Comparison of ENCODE assay signal across 8 cellular contexts in the genomic region with DNA sequence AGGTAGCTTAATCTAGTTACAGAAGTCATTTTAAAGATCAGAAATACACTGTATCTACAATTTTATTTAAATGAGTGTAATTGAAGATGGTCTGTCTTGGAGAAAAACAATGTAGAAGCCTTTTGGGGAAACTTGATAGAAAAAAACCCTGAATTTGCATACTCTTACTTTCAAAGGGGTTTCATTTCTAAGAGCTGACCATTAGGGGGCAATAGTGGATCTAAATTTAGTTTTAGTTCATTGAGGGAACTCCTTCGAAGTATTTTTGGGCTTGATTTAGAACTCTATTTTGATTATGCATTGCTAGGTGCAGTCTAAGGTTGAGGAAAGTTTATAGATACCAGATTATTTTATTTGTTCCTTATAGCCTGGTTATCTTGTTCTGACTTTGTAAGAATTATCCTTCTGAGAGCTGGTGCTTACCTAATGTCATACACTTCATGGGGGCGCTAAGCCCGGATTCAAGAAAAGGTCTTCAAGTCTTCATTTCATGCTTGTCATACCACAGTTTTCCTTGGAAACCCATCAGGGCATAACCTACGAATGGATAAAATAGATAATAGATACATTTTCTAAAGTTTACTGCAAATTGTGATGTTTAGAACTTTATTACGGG.
DNase-seq lines count a peak whose midpoint lies in the region; ATAC-seq and TF ChIP-seq lines count a peak whose summit lies in the region.

No MANE protein-coding gene starts in this region.

- no peak overlapping the region for H3K4me3 Mint-ChIP-seq in stimulated activated effector memory CD8-positive, alpha-beta T cell treated with anti-CD3 and anti-CD28 coated beads, Interleukin-12 subunit alpha, Interleukin-12 subunit beta, amount 100 ng/mL, for 72 hours

- in situ Hi-C loops in astrocyte of the cerebellum (cut with HindIII; ENCODE audit: low sequenced_read_pairs), result no loop called here

- H3K27ac Mint-ChIP-seq in stimulated activated effector memory CD8-positive, alpha-beta T cell treated with anti-CD3 and anti-CD28 coated beads, Interleukin-12 subunit alpha, Interleukin-12 subunit beta, amount 100 ng/mL, for 72 hours, result no peak overlapping the region

- H3K36me3 Mint-ChIP-seq in stimulated activated effector memory CD8-positive, alpha-beta T cell treated with anti-CD3 and anti-CD28 coated beads, Interleukin-12 subunit alpha, Interleukin-12 subunit beta, amount 100 ng/mL, for 72 hours, result peaks cover 21% of the 10 kb centered on the region

- DNase-seq in A172 (ENCODE audit: low spot score), result peak; percentile 66
- peak; percentile 28 for DNase-seq in GM04504 (ENCODE audit: low read depth)
- peak; percentile 22 for DNase-seq in NCI-H446 treated with DMSO at 0.1 percent for 48 hours (lab: John Stamatoyannopoulos, UW)
- peak; percentile 62 for DNase-seq in astrocyte of the cerebellum (ENCODE audit: low read depth)
- DNase-seq in hepatocyte (ENCODE audit: low spot score), result peak; percentile 76
- no peak for DNase-seq in stimulated activated effector memory CD8-positive, alpha-beta T cell treated with anti-CD3 and anti-CD28 coated beads, Interleukin-12 subunit alpha, Interleukin-12 subunit beta, amount 100 ng/mL, for 72 hours (ENCODE audit: low spot score in 2 of 2)
- DNase-seq in COLO668 (lab: John Stamatoyannopoulos, UW; ENCODE audit: unreplicated experiment), result no peak

- no peaks in the 10 kb centered on the region for H3K9me2 ChIP-seq in hepatocyte (replicated peaks; ENCODE audit: insufficient read depth)

- H3K36me3 ChIP-seq in hepatocyte (replicated peaks; ENCODE audit: insufficient read depth, low read depth), result peaks cover 1% of the 10 kb centered on the region

- H3K9me3 ChIP-seq in hepatocyte (ENCODE audit: low read depth), result no peaks in the 10 kb centered on the region

- peaks cover 38% of the 10 kb centered on the region for H3K4me1 Mint-ChIP-seq in stimulated activated effector memory CD8-positive, alpha-beta T cell treated with anti-CD3 and anti-CD28 coated beads, Interleukin-12 subunit alpha, Interleukin-12 subunit beta, amount 100 ng/mL, for 72 hours

- H3K4me3 ChIP-seq in astrocyte of the cerebellum (ENCODE audit: low read depth, low read length), result no peak overlapping the region
- no peak overlapping the region for H3K4me3 ChIP-seq in hepatocyte

- ATAC-seq in HG03045 (IDR thresholded peaks at IDR 0.05; ENCODE audit: unreplicated experiment), result peak; percentile 45
- ATAC-seq in stimulated activated effector memory CD8-positive, alpha-beta T cell treated with anti-CD3 and anti-CD28 coated beads, Interleukin-12 subunit alpha, Interleukin-12 subunit beta, amount 100 ng/mL, for 72 hours, result peak; percentile 52

- H3K9me3 Mint-ChIP-seq in stimulated activated effector memory CD8-positive, alpha-beta T cell treated with anti-CD3 and anti-CD28 coated beads, Interleukin-12 subunit alpha, Interleukin-12 subunit beta, amount 100 ng/mL, for 72 hours, result no peaks in the 10 kb centered on the region

- H4K20me1 ChIP-seq in hepatocyte (ENCODE audit: insufficient read depth, poor library complexity, severe bottlenecking), result no peaks in the 10 kb centered on the region

- H2AFZ ChIP-seq in hepatocyte, result no peak overlapping the region

- H3K4me1 ChIP-seq in hepatocyte (ENCODE audit: insufficient read depth), result peaks cover 9% of the 10 kb centered on the region

- no peak overlapping the region for H3K27ac ChIP-seq in hepatocyte

- H3K79me2 ChIP-seq in hepatocyte, result no peaks in the 10 kb centered on the region

- H3K4me2 ChIP-seq in hepatocyte, result no peak overlapping the region

- TF ChIP-seq CTCF in astrocyte of the cerebellum (IDR thresholded peaks at IDR 0.05; ENCODE audit: low read depth, low read length, missing control alignments) (peak; percentile 36), hepatocyte (IDR thresholded peaks at IDR 0.05; ENCODE audit: poor library complexity) (peak; percentile 71)

- 70% methylated on average over 5 of the region's 5 CpGs for WGBS in hepatocyte (ENCODE audit: low lambda C conversion rate, missing lambda C conversion rate)

- no peaks in the 10 kb centered on the region for H3K27me3 ChIP-seq in hepatocyte

Comparison
In these comparisons a context has a peak if more than half of its experiments do, and no peak if none do; other contexts are left out.
1. DNase-seq: peak in A172 (single experiment), GM04504 (single experiment), NCI-H446 treated with DMSO at 0.1 percent for 48 hours (single experiment), astrocyte of the cerebellum (single experiment) and hepatocyte (single experiment); none in stimulated activated effector memory CD8-positive, alpha-beta T cell treated with anti-CD3 and anti-CD28 coated beads, Interleukin-12 subunit alpha, Interleukin-12 subunit beta, amount 100 ng/mL, for 72 hours (0 of 2) and COLO668 (single experiment).